ENCODE assay signal across 7 cellular contexts in the genomic region with DNA sequence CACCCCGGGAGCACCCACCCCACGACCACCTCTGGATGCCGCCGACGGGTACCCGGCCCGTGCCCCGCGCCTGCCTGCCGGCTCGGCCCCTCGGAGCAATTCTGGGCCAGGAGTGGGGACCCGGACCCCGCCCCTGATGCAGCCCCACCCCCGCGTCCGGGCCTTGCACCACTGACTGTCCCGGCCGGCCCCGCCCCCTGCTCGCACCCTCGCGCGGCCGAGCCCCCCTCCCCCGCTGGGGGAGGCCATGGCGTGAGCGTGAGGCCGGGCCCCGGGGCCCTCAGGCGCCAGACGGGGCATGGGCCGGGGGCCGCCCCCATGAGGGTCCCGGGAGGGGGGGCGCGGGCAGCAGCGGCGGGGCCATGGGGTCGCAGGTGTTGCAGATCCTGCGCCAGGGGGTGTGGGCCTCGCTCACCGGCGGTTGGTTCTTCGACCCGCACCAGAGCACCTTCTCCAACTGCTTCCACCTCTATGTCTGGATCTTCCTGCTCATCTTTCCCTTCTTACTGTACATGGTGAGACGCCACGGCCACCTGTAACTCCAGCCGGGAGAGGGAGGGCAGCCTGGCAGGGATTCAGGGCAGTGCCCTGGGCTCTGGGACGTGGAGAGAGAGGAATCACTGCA. TPM values are rescaled to one million over a fixed set of nuclear protein-coding genes. Genes with fewer than 3 reads are reported as not detected.
DNase-seq lines count a peak whose midpoint lies in the region; FAIRE-seq and TF ChIP-seq lines count a peak whose summit lies in the region.

No MANE protein-coding gene starts in this region.

- H2AFZ ChIP-seq in OCI-LY1 (ENCODE audit: low read length), result no peak overlapping the region

- H3K9me3 ChIP-seq in OCI-LY1 (ENCODE audit: low read length) (no peaks in the 10 kb centered on the region), liver (ENCODE audit: control insufficient read depth in 4 of 4, low read length in 3 of 4) (no peaks in the 10 kb centered on the region)

- H3K4me2 ChIP-seq in OCI-LY1 (ENCODE audit: low read length), result peak overlapping the region; percentile 98

- H3K9me2 ChIP-seq in OCI-LY1 (ENCODE audit: low read depth, low read length), result no peaks in the 10 kb centered on the region

- no peak for FAIRE-seq in H54 (lab: Jason Lieb, UNC)

- H3K27ac ChIP-seq in OCI-LY1 (ENCODE audit: low read depth, low read length, poor library complexity, severe bottlenecking) (peak overlapping the region; percentile 72), liver (ENCODE audit: low read depth in 1 of 2, low read length in 2 of 2) (peak overlapping the region; percentile 33 to 83), temporal lobe (ENCODE audit: low read depth, low read length) (peak overlapping the region; percentile 100)

- H3K9ac ChIP-seq in OCI-LY1 (ENCODE audit: low read length), result peak overlapping the region; percentile 93
- H3K9ac ChIP-seq in liver (ENCODE audit: low read depth in 1 of 2, low read length in 2 of 2), result peak overlapping the region; percentile 35 to 56

- peaks cover 39% of the 10 kb centered on the region for H3K36me3 ChIP-seq in OCI-LY1 (ENCODE audit: insufficient read depth, low read length)
- peaks cover 8 to 26% (median 15%) of the 10 kb centered on the region in 4 donors for H3K36me3 ChIP-seq in liver (ENCODE audit: control insufficient read depth in 4 of 4, insufficient read depth in 3 of 4, low read depth in 1 of 4, low read length in 3 of 4)

- H3K4me3 ChIP-seq in OCI-LY1 (ENCODE audit: low read depth, low read length, poor library complexity, severe bottlenecking), result peak overlapping the region; percentile 76
- peak overlapping the region; percentile 74 to 95 for H3K4me3 ChIP-seq in cardiac fibroblast (replicated peaks in 1 of 2; ENCODE audit: low read depth in 2 of 2, low read length in 2 of 2)
- peak overlapping the region; percentile 59 to 92 (median 85) for H3K4me3 ChIP-seq in liver (ENCODE audit: low read depth in 1 of 3, low read length in 3 of 3)

- no peak for TF ChIP-seq CTCF in GM10266 (IDR thresholded peaks at IDR 0.05; ENCODE audit: control insufficient read depth, insufficient read depth, low read depth, missing control alignments)
- no peak for TF ChIP-seq CTCF in OCI-LY1 (IDR thresholded peaks at IDR 0.05; ENCODE audit: low read length)
- no peak for TF ChIP-seq CTCF in cardiac fibroblast (IDR thresholded peaks at IDR 0.05; ENCODE audit: low read depth, low read length)
- no peak for TF ChIP-seq CTCF in liver (IDR thresholded peaks at IDR 0.05; ENCODE audit: low read depth, low read length, missing input control)

- H3K79me2 ChIP-seq in OCI-LY1 (ENCODE audit: insufficient read depth, low read length), result peaks cover 9% of the 10 kb centered on the region; the same call in 1 of the 2 replicates

- no peaks in the 10 kb centered on the region for H3K27me3 ChIP-seq in OCI-LY1 (ENCODE audit: insufficient read depth, low read length)
- no peaks in the 10 kb centered on the region for H3K27me3 ChIP-seq in liver (ENCODE audit: control insufficient read depth in 4 of 4, insufficient read depth in 4 of 4, low read length in 3 of 4)

- peak; percentile 82 for DNase-seq in GM10266 (ENCODE audit: extremely low spot score)
- DNase-seq in H54 (ENCODE audit: insufficient read length, low spot score), result peak; percentile 65
- peak; percentile 17 to 27 for DNase-seq in cardiac fibroblast (ENCODE audit: low read depth in 2 of 2)
- no peak for DNase-seq in KG1 (lab: John Stamatoyannopoulos, UW)

- no peak for TF ChIP-seq RAD21 in liver (IDR thresholded peaks at IDR 0.05)

- WGBS in liver, result 1% methylated on average over 50 of the region's 50 CpGs

- TF ChIP-seq POLR2A in H54 (IDR thresholded peaks at IDR 0.05; ENCODE audit: low read depth, low read length), result no peak

- H3K4me1 ChIP-seq in OCI-LY1 (ENCODE audit: insufficient read depth, low read length, severe bottlenecking) (peaks cover 62% of the 10 kb centered on the region), liver (ENCODE audit: control insufficient read depth in 4 of 4, insufficient read depth in 4 of 4, low read length in 3 of 4) (peaks cover 15 to 43% (median 34%) of the 10 kb centered on the region in 4 donors)

- H3F3A ChIP-seq in OCI-LY1 (ENCODE audit: insufficient read depth, low read length), result no peaks in the 10 kb centered on the region

- no peaks in the 10 kb centered on the region for H4K20me1 ChIP-seq in OCI-LY1 (ENCODE audit: insufficient read depth, low read length)

TF ChIP-seq in liver, 16 proteins besides CTCF, POLR2A, EP300 and RAD21:
- TF ChIP-seq JUND (IDR thresholded peaks at IDR 0.05) (no peak), FOXA2 (IDR thresholded peaks at IDR 0.05) (no peak), EGR1 (IDR thresholded peaks at IDR 0.05; ENCODE audit: low read depth in 2 of 2) (no peak), HNF4G (IDR thresholded peaks at IDR 0.05) (no peak), NR2F2 (IDR thresholded peaks at IDR 0.05) (no peak), TAF1 (conservative IDR thresholded peaks at IDR 0.05) (no peak), HNF4A (conservative IDR thresholded peaks at IDR 0.05) (no peak), FOXA1 (IDR thresholded peaks at IDR 0.05) (no peak), RXRA (IDR thresholded peaks at IDR 0.05) (no peak), SP1 (IDR thresholded peaks at IDR 0.05) (no peak), GABPA (IDR thresholded peaks at IDR 0.05 in 1 of 2, conservative IDR thresholded peaks at IDR 0.05 in 1 of 2) (no peak)
- TF ChIP-seq, protein P1, sequence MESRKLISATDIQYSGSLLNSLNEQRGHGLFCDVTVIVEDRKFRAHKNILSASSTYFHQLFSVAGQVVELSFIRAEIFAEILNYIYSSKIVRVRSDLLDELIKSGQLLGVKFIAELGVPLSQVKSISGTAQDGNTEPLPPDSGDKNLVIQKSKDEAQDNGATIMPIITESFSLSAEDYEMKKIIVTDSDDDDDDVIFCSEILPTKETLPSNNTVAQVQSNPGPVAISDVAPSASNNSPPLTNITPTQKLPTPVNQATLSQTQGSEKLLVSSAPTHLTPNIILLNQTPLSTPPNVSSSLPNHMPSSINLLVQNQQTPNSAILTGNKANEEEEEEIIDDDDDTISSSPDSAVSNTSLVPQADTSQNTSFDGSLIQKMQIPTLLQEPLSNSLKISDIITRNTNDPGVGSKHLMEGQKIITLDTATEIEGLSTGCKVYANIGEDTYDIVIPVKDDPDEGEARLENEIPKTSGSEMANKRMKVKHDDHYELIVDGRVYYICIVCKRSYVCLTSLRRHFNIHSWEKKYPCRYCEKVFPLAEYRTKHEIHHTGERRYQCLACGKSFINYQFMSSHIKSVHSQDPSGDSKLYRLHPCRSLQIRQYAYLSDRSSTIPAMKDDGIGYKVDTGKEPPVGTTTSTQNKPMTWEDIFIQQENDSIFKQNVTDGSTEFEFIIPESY (IDR thresholded peaks at IDR 0.05), result no peak
- TF ChIP-seq, protein P2, sequence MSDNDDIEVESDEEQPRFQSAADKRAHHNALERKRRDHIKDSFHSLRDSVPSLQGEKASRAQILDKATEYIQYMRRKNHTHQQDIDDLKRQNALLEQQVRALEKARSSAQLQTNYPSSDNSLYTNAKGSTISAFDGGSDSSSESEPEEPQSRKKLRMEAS (IDR thresholded peaks at IDR 0.05), result no peak
- TF ChIP-seq, protein P3, sequence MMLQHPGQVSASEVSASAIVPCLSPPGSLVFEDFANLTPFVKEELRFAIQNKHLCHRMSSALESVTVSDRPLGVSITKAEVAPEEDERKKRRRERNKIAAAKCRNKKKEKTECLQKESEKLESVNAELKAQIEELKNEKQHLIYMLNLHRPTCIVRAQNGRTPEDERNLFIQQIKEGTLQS (IDR thresholded peaks at IDR 0.05), result no peak
- TF ChIP-seq, protein P4, sequence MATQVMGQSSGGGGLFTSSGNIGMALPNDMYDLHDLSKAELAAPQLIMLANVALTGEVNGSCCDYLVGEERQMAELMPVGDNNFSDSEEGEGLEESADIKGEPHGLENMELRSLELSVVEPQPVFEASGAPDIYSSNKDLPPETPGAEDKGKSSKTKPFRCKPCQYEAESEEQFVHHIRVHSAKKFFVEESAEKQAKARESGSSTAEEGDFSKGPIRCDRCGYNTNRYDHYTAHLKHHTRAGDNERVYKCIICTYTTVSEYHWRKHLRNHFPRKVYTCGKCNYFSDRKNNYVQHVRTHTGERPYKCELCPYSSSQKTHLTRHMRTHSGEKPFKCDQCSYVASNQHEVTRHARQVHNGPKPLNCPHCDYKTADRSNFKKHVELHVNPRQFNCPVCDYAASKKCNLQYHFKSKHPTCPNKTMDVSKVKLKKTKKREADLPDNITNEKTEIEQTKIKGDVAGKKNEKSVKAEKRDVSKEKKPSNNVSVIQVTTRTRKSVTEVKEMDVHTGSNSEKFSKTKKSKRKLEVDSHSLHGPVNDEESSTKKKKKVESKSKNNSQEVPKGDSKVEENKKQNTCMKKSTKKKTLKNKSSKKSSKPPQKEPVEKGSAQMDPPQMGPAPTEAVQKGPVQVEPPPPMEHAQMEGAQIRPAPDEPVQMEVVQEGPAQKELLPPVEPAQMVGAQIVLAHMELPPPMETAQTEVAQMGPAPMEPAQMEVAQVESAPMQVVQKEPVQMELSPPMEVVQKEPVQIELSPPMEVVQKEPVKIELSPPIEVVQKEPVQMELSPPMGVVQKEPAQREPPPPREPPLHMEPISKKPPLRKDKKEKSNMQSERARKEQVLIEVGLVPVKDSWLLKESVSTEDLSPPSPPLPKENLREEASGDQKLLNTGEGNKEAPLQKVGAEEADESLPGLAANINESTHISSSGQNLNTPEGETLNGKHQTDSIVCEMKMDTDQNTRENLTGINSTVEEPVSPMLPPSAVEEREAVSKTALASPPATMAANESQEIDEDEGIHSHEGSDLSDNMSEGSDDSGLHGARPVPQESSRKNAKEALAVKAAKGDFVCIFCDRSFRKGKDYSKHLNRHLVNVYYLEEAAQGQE (IDR thresholded peaks at IDR 0.05), result no peak

RNA-seq across cellular contexts. Expression of a gene that starts 0.5 kb away (rescaled TPM):
- 10 to 100 TPM; 11.5 to 13.4 TPM for total RNA-seq in liver
- polyA plus RNA-seq in liver, result 10 to 100 TPM in 1 of 2 donors, 1 to 10 TPM in 1; 4.7 to 12.8 TPM
- total RNA-seq in temporal lobe, result 10.1 TPM

RNA-seq across cellular contexts. Expression of a gene that starts 2.0 kb away (rescaled TPM):
- total RNA-seq in liver (10 to 100 TPM; 23.7 to 49.3 TPM), temporal lobe (6.9 TPM)
- 10 to 100 TPM; 22.9 to 49.7 TPM for polyA plus RNA-seq in liver

RNA-seq across cellular contexts. Expression of a gene that starts 20.5 kb away (rescaled TPM):
- total RNA-seq in liver (under 1 TPM; 0.14 to 0.17 TPM), temporal lobe (not detected)
- under 1 TPM; 0.32 TPM for polyA plus RNA-seq in liver

RNA-seq across cellular contexts. Expression of a gene that starts 21.8 kb away (rescaled TPM):
- total RNA-seq in liver (10 to 100 TPM; 15.4 to 34.9 TPM), temporal lobe (3.9 TPM)
- polyA plus RNA-seq in liver, result 10 to 100 TPM; 16.1 to 29.5 TPM

RNA-seq across cellular contexts. Expression of a gene that starts 40.2 kb away (rescaled TPM):
- 100 to 1,000 TPM in 1 of 2 donors, 10 to 100 TPM in 1; 13.6 to 120 TPM for total RNA-seq in liver
- polyA plus RNA-seq in liver, result 1 to 10 TPM; 1.1 to 6.5 TPM
- total RNA-seq in temporal lobe, result 14.0 TPM
